In genomic region chr7:20225384-20225783, GRCh38 we compare ENCODE assay signal across 35 cellular contexts. TPM values are rescaled to one million over a fixed set of nuclear protein-coding genes. Genes with fewer than 3 reads are reported as not detected.
"Had no signal": no experiment of that assay in that cellular context is flagged by ENCODE, and none has a peak within 500 bp of the region (broad histone marks: within the 10 kb centered on the region; RNA-seq: fewer than 3 reads in every experiment).

No MANE protein-coding gene starts in this region.

- H3K27ac ChIP-seq: ascending aorta, body of pancreas, breast epithelium, SJCRH30, SK-N-MC, WERI-Rb-1 had no signal

- ATAC-seq: activated CD8-positive, alpha-beta memory T cell treated with anti-CD3 and anti-CD28 coated beads, Interleukin-2, amount 10 ng/mL, durations not matched to agents 7 days and 5 days; activated T-cell treated with anti-CD3 and anti-CD28 coated beads, Interleukin-2, amount 50 U/mL, for 72 hours; activated T-helper 17 cell treated with anti-CD3 and anti-CD28 coated beads, Interleukin-2, amount 50 U/mL, for 72 hours; body of pancreas; Panc1 had no signal

- DNase-seq: activated CD4-positive, alpha-beta memory T cell treated with anti-CD3 and anti-CD28 coated beads, Interleukin-2, amount 10 ng/mL, durations not matched to agents 7 days and 5 days; activated CD4-positive, alpha-beta T cell treated with anti-CD3 and anti-CD28 coated beads for 1 hour; activated CD4-positive, alpha-beta T cell treated with anti-CD3 and anti-CD28 coated beads for 48 hours; activated CD4-positive, CD25-positive, alpha-beta regulatory T cell; activated CD8-positive, alpha-beta memory T cell treated with anti-CD3 and anti-CD28 coated beads for 24 hours; activated CD8-positive, alpha-beta memory T cell treated with anti-CD3 and anti-CD28 coated beads, Interleukin-2, amount 10 ng/mL, durations not matched to agents 7 days and 5 days; activated CD8-positive, alpha-beta memory T cell treated with anti-CD3 and anti-CD28 coated beads, Interleukin-2, amount 50 U/mL, for 48 hours; activated effector memory CD4-positive, alpha-beta T cell treated with anti-CD3 and anti-CD28 coated beads, Interleukin-2, amount 50 U/mL, for 16 hours; activated naive CD4-positive, alpha-beta T cell; activated naive CD4-positive, alpha-beta T cell treated with anti-CD3 and anti-CD28 coated beads, Interleukin-2, amount 50 U/mL, for 16 hours; activated naive CD8-positive, alpha-beta T cell treated with anti-CD3 and anti-CD28 coated beads for 36 hours; activated T-cell treated with anti-CD3 and anti-CD28 coated beads, Interleukin-2, amount 50 U/mL, for 1 hour; activated T-cell treated with anti-CD3 and anti-CD28 coated beads, Interleukin-2, amount 50 U/mL, for 72 hours; amygdala; body of pancreas; caudate nucleus; cerebellar nuclear complex; NCI-H1105; NCI-H1417 treated with DMSO at 0.1 percent for 48 hours; NCI-H187 treated with DMSO at 0.1 percent for 48 hours; NCI-H2081; NCI-H2171 treated with DMSO at 0.1 percent for 48 hours; NCI-H2227 treated with DMSO at 0.1 percent for 48 hours; NCI-H446 treated with DMSO at 0.1 percent for 48 hours; NCI-H524; SHP77; SJCRH30; T1000; WERI-Rb-1 had no signal

- H3K9me3 ChIP-seq: ascending aorta, body of pancreas, breast epithelium, SJCRH30 had no signal

- H3K36me3 ChIP-seq: ascending aorta, breast epithelium, SJCRH30, WERI-Rb-1 had no signal

- H3K4me1 ChIP-seq: ascending aorta, breast epithelium had no signal

- H3K4me3 ChIP-seq: ascending aorta, body of pancreas, breast epithelium, SJCRH30, SK-N-MC had no signal

- H3K27me3 ChIP-seq: ascending aorta, body of pancreas, breast epithelium, SJCRH30 had no signal

RNA-seq across cellular contexts. Expression of gene MACC1, which starts 8.2 kb away (rescaled TPM):
- total RNA-seq: ascending aorta; T-helper 1 cell treated with Interleukin-12 subunit alpha and Interleukin-12 subunit beta and Interleukin-4 antibody, amounts not matched to agents 30 ng/mL and 1 ng/mL, for 36 hours had no signal
